In genomic region chr9:129606161-129607025, GRCh38 we compare ENCODE assay signal across 9 cellular contexts. TPM values are rescaled to one million over a fixed set of nuclear protein-coding genes. Genes with fewer than 3 reads are reported as not detected.
DNase-seq lines count a peak whose midpoint lies in the region; ATAC-seq and TF ChIP-seq lines count a peak whose summit lies in the region.
"Had no signal": no experiment of that assay in that cellular context is flagged by ENCODE, and none has a peak within 500 bp of the region (broad histone marks: within the 10 kb centered on the region; RNA-seq: fewer than 3 reads in every experiment).

No MANE protein-coding gene starts in this region.

- no peak overlapping the region for H3K4me3 Mint-ChIP-seq in natural killer cell
- H3K4me3 Mint-ChIP-seq: H9 had no signal

- TF ChIP-seq POLR2A in esophagus squamous epithelium (IDR thresholded peaks at IDR 0.05) (no peak), tibial nerve (IDR thresholded peaks at IDR 0.05) (no peak)

- ATAC-seq in natural killer cell (no peak), HG03460 (IDR thresholded peaks at IDR 0.05; ENCODE audit: unreplicated experiment) (no peak)

- peak overlapping the region; percentile 68 for H3K27ac ChIP-seq in WERI-Rb-1
- peak overlapping the region; percentile 89 to 94 (median 92) for H3K27ac ChIP-seq in esophagus squamous epithelium
- H3K27ac ChIP-seq in tibial nerve, result peak overlapping the region; percentile 87 to 96 (median 93)

- H3K36me3 Mint-ChIP-seq in natural killer cell, result no peaks in the 10 kb centered on the region

- no peaks in the 10 kb centered on the region for H3K36me3 ChIP-seq in WERI-Rb-1
- no peaks in the 10 kb centered on the region for H3K36me3 ChIP-seq in esophagus squamous epithelium
- H3K36me3 ChIP-seq in tibial nerve, result no peaks in the 10 kb centered on the region

- H3K4me3 ChIP-seq in WERI-Rb-1 (ENCODE audit: low read depth, low read length) (no peak overlapping the region), esophagus squamous epithelium (no peak overlapping the region), tibial nerve (no peak overlapping the region)

- peaks cover 0 to 3% of the 10 kb centered on the region in 2 donors for H3K27me3 Mint-ChIP-seq in natural killer cell (ENCODE audit: low read depth in 2 of 2)

- intact Hi-C loops in esophagus squamous epithelium (cut with DNase I), result loop anchor here (5.0 kb wide), 1 partner anchor 434 kb away; no protein-coding TSS in a partner anchor
- intact Hi-C loops in natural killer cell (cut with micrococcal nuclease), result no loop called here

- H3K9me3 Mint-ChIP-seq in natural killer cell, result no peaks in the 10 kb centered on the region
- H3K9me3 Mint-ChIP-seq: H9 had no signal

- TF ChIP-seq EP300 in tibial nerve (IDR thresholded peaks at IDR 0.05), result peak in 1 of 2 donors; percentile 41

- WGBS in esophagus squamous epithelium, 2 donors, result 52 to 66% methylated on average over 5 to 14 of the region's 15 CpGs
- 56 to 68% methylated on average over 14 to 15 of the region's 15 CpGs for WGBS in tibial nerve, 2 donors

- TF ChIP-seq CTCF in WERI-Rb-1 (IDR thresholded peaks at IDR 0.05; ENCODE audit: low read depth, low read length) (no peak), esophagus squamous epithelium (IDR thresholded peaks at IDR 0.05) (no peak), natural killer cell (IDR thresholded peaks at IDR 0.05) (no peak), tibial nerve (IDR thresholded peaks at IDR 0.05) (no peak)

- peaks cover 28 to 56% of the 10 kb centered on the region in 2 donors for H3K4me1 Mint-ChIP-seq in natural killer cell

- peak overlapping the region; percentile 48 to 96 for H3K27ac Mint-ChIP-seq in natural killer cell

- no peaks in the 10 kb centered on the region for H3K27me3 ChIP-seq in WERI-Rb-1 (ENCODE audit: insufficient read depth, low read depth, severe bottlenecking)
- H3K27me3 ChIP-seq in esophagus squamous epithelium, result no peaks in the 10 kb centered on the region
- no peaks in the 10 kb centered on the region for H3K27me3 ChIP-seq in tibial nerve

- H3K9me3 ChIP-seq in WERI-Rb-1 (ENCODE audit: severe bottlenecking) (no peaks in the 10 kb centered on the region), esophagus squamous epithelium (no peaks in the 10 kb centered on the region), tibial nerve (no peaks in the 10 kb centered on the region)

- DNase-seq in WERI-Rb-1 (peak; percentile 61), esophagus squamous epithelium (lab: John Stamatoyannopoulos, UW) (no peak), natural killer cell (no peak), tibial nerve (ENCODE audit: low spot score in 2 of 2) (peak in 1 of 2 donors; percentile 48), pons (ENCODE audit: low spot score) (no peak)
- DNase-seq in activated CD4-positive, CD25-positive, alpha-beta regulatory T cell (lab: John Stamatoyannopoulos, UW), result no peak
- DNase-seq: H9, NCI-H1092 treated with DMSO at 0.1 percent for 48 hours had no signal

- H3K4me1 ChIP-seq in esophagus squamous epithelium, result peaks cover 29 to 67% (median 38%) of the 10 kb centered on the region in 3 donors
- H3K4me1 ChIP-seq in tibial nerve, result peaks cover 0 to 58% (median 34%) of the 10 kb centered on the region in 4 donors

RNA-seq across cellular contexts. Expression of gene C9orf50, which starts 14.5 kb away (rescaled TPM):
- not detected for total RNA-seq in esophagus squamous epithelium
- not detected for total RNA-seq in natural killer cell
- 1 to 10 TPM in 3 of 4 donors, under 1 TPM in 1; 0.90 to 1.7 (median 1.3) TPM for total RNA-seq in tibial nerve
- total RNA-seq: H9 had no signal

RNA-seq across cellular contexts. Expression of gene NTMT1, which starts 19.6 kb away (rescaled TPM):
- total RNA-seq in esophagus squamous epithelium (10 to 100 TPM; 14.0 to 17.6 (median 16.0) TPM), natural killer cell (10 to 100 TPM; 17.1 to 23.5 (median 17.1) TPM), tibial nerve (10 to 100 TPM; 23.9 to 30.6 (median 27.5) TPM)

RNA-seq across cellular contexts. Expression of gene ASB6, which starts 35.6 kb away (rescaled TPM):
- 10 to 100 TPM; 15.4 to 22.5 (median 17.6) TPM for total RNA-seq in esophagus squamous epithelium
- total RNA-seq in natural killer cell, result 10 to 100 TPM; 21.9 to 35.4 (median 32.4) TPM
- 10 to 100 TPM; 14.9 to 25.5 (median 22.4) TPM for total RNA-seq in tibial nerve

RNA-seq across cellular contexts. Expression of gene PRRX2, which starts 59.1 kb away (rescaled TPM):
- total RNA-seq in esophagus squamous epithelium (1 to 10 TPM in 3 of 4 donors, under 1 TPM in 1; 0.82 to 3.8 (median 2.3) TPM), natural killer cell (not detected), tibial nerve (10 to 100 TPM in 3 of 4 donors, 1 to 10 TPM in 1; 9.6 to 32.1 (median 14.9) TPM)
